ENCODE assay signal across 8 cellular contexts in genomic region chr13:42354246-42355117, GRCh38.
DNase-seq lines count a peak whose midpoint lies in the region; ATAC-seq and TF ChIP-seq lines count a peak whose summit lies in the region.

No MANE protein-coding gene starts in this region.

- no peaks in the 10 kb centered on the region for H3K36me3 ChIP-seq in A673 (ENCODE audit: insufficient read depth, low read length, poor library complexity, severe bottlenecking)
- no peaks in the 10 kb centered on the region for H3K36me3 ChIP-seq in spleen

- H3K4me3 ChIP-seq in A673 (ENCODE audit: low read depth, low read length, poor library complexity, severe bottlenecking) = no peak overlapping the region
- H3K4me3 ChIP-seq in spleen = no peak overlapping the region

- CTCF ChIA-PET in A673 (lab: Charles Lee) = no interaction called here

- H3K27me3 ChIP-seq in A673 (replicated peaks; ENCODE audit: insufficient read depth, low read depth, low read length, poor library complexity) (no peaks in the 10 kb centered on the region), spleen (replicated peaks in 1 of 7) (no peaks in the 10 kb centered on the region)

- peak overlapping the region; percentile 32 for H3K27ac ChIP-seq in A673 (ENCODE audit: low read depth, low read length, poor library complexity, severe bottlenecking)
- peak overlapping the region in 3 of 8 donors; percentile 21 to 55 (median 22) for H3K27ac ChIP-seq in spleen

- peak; percentile 33; the same call in 1 of the 2 replicates for TF ChIP-seq CTCF in A673 (conservative IDR thresholded peaks at IDR 0.05; ENCODE audit: low read depth, low read length)
- TF ChIP-seq CTCF in spleen (IDR thresholded peaks at IDR 0.05 in 8 of 11, conservative IDR thresholded peaks at IDR 0.05 in 3 of 11) = peak in 1 of 11 experiments; percentile 20

- H3K4me1 ChIP-seq in A673 (ENCODE audit: insufficient read depth, low read length, poor library complexity, severe bottlenecking) = peaks cover 15% of the 10 kb centered on the region
- peaks cover 0 to 18% (median 2%) of the 10 kb centered on the region in 6 donors for H3K4me1 ChIP-seq in spleen

- no TSS peak for BruUV-seq in A673 (replicated peaks; lab: Mats Ljungman, UMichigan)

- peak; percentile 90 for DNase-seq in A673 (ENCODE audit: low spot score)
- DNase-seq in T follicular helper cell (ENCODE audit: low read depth) = peak; percentile 10
- peak; percentile 17 for DNase-seq in effector CD4-positive, alpha-beta T cell
- peak; percentile 36 to 59 for DNase-seq in stimulated activated CD4-positive, alpha-beta T cell treated with anti-CD3 and anti-CD28 coated beads, Interleukin-15, amount 100 ng/mL, for 48 hours (ENCODE audit: low read depth in 2 of 2)
- DNase-seq in C1 segment of cervical spinal cord (lab: John Stamatoyannopoulos, UW) = no peak
- no peak for DNase-seq in spleen

- intact Hi-C loops in A673 (cut with micrococcal nuclease; ENCODE audit: unreplicated experiment) = no loop called here
- intact Hi-C loops in spleen (cut with DNase I; ENCODE audit: low total_unique reads) = no loop called here

- peak; percentile 81 for ATAC-seq in GM18519 (IDR thresholded peaks at IDR 0.05; ENCODE audit: low FRiP score, unreplicated experiment)
- peak; percentile 78 for ATAC-seq in HG02943 (IDR thresholded peaks at IDR 0.05; ENCODE audit: low read depth, unreplicated experiment)

- H3K9me3 ChIP-seq in A673 (ENCODE audit: low read depth, low read length, poor library complexity, severe bottlenecking) (no peaks in the 10 kb centered on the region), spleen (no peaks in the 10 kb centered on the region)

- POLR2A ChIA-PET in A673 (lab: Charles Lee; ENCODE audit: low non-redundant PET) = no interaction called here

- TF ChIP-seq POLR2A in spleen (IDR thresholded peaks at IDR 0.05) = no peak

- WGBS in spleen, 5 donors = 17 to 33% (median 30%) methylated on average over 5 to 6 of the region's 6 CpGs

Comparison
In these comparisons a context has a peak if more than half of its experiments do, and no peak if none do; other contexts are left out.
1. DNase-seq: peak in A673 (single experiment), T follicular helper cell (single experiment), effector CD4-positive, alpha-beta T cell (single experiment) and stimulated activated CD4-positive, alpha-beta T cell treated with anti-CD3 and anti-CD28 coated beads, Interleukin-15, amount 100 ng/mL, for 48 hours (2 of 2); none in C1 segment of cervical spinal cord (0 of 14) and spleen (single experiment).